In genomic region chr1:152621993-152622392, GRCh38 we compare ENCODE assay signal across 29 cellular contexts. TPM values are rescaled to one million over a fixed set of nuclear protein-coding genes. Genes with fewer than 3 reads are reported as not detected.
"Had no signal": no experiment of that assay in that cellular context is flagged by ENCODE, and none has a peak within 500 bp of the region (broad histone marks: within the 10 kb centered on the region; RNA-seq: fewer than 3 reads in every experiment).

No MANE protein-coding gene starts in this region.

- H3K4me3 Mint-ChIP-seq: activated T-cell treated with anti-CD3 and anti-CD28 coated beads, Interleukin-2, amount 50 U/mL, for 24 hours; activated T-helper 17 cell treated with anti-CD3 and anti-CD28 coated beads, Interleukin-2, amount 50 U/mL, for 72 hours; immature natural killer cell; stimulated activated naive CD8-positive, alpha-beta T cell treated with anti-CD3 and anti-CD28 coated beads, Interleukin-15, Interleukin-2, amounts not matched to agents 100 ng/mL and 50 ng/mL, for 24 hours had no signal

- H3K4me1 Mint-ChIP-seq: activated T-helper 17 cell treated with anti-CD3 and anti-CD28 coated beads, Interleukin-2, amount 50 U/mL, for 72 hours; neural progenitor cell had no signal

- H3K27ac Mint-ChIP-seq: activated naive CD4-positive, alpha-beta T cell treated with anti-CD3 and anti-CD28 coated beads, Interleukin-2, amount 50 U/mL, for 72 hours; activated T-cell treated with anti-CD3 and anti-CD28 coated beads, Interleukin-2, amount 50 U/mL, for 24 hours; activated T-helper 17 cell treated with anti-CD3 and anti-CD28 coated beads, Interleukin-2, amount 50 U/mL, for 72 hours; immature natural killer cell; naive thymus-derived CD8-positive, alpha-beta T cell; neural progenitor cell; stimulated activated naive CD8-positive, alpha-beta T cell treated with anti-CD3 and anti-CD28 coated beads, Interleukin-15, Interleukin-2, amounts not matched to agents 100 ng/mL and 50 ng/mL, for 24 hours had no signal

- DNase-seq: activated CD4-positive, CD25-positive, alpha-beta regulatory T cell treated with anti-CD3 and anti-CD28 coated beads, Interleukin-2, amount 50 U/mL, for 72 hours; activated CD8-positive, alpha-beta memory T cell treated with anti-CD3 and anti-CD28 coated beads, Interleukin-2, amount 50 U/mL, for 4 hours; activated T-cell treated with anti-CD3 and anti-CD28 coated beads, Interleukin-2, amount 50 U/mL, for 24 hours; brain microvascular endothelial cell; caudate nucleus; dermis blood vessel endothelial cell; effector CD8-positive, alpha-beta T cell; erythroblast; foreskin keratinocyte; kidney glomerular epithelial cell; left lung; naive thymus-derived CD8-positive, alpha-beta T cell; stimulated activated CD4-positive, alpha-beta T cell treated with anti-CD3 and anti-CD28 coated beads, Interleukin-4, amount 100 ng/mL, for 24 hours; tibial artery; WERI-Rb-1 had no signal

- ATAC-seq: activated naive CD4-positive, alpha-beta T cell treated with anti-CD3 and anti-CD28 coated beads, Interleukin-2, amount 50 U/mL, for 72 hours; activated T-helper 17 cell treated with anti-CD3 and anti-CD28 coated beads, Interleukin-2, amount 50 U/mL, for 72 hours; foreskin keratinocyte; left lung; naive thymus-derived CD8-positive, alpha-beta T cell had no signal

- H3K36me3 Mint-ChIP-seq: neural progenitor cell had no signal

- H3K4me3 ChIP-seq: ascending aorta, left lung, lung, neural progenitor cell, tibial artery had no signal

RNA-seq across cellular contexts. Expression of gene LCE3A, which starts 0.9 kb away (rescaled TPM):
- total RNA-seq: activated naive CD4-positive, alpha-beta T cell treated with anti-CD3 and anti-CD28 coated beads, Interleukin-2, amount 50 U/mL, for 72 hours; activated T-helper 17 cell treated with anti-CD3 and anti-CD28 coated beads, Interleukin-2, amount 50 U/mL, for 72 hours; ascending aorta; dermis blood vessel endothelial cell; foreskin keratinocyte; glomerular endothelial cell; left lung; lung; naive thymus-derived CD8-positive, alpha-beta T cell; omental fat pad; posterior vena cava; renal cortical epithelial cell; T-helper 2 cell treated with Interferon-gamma antibody and Interleukin-4, amounts not matched to agents 100 ng/mL and 5 ng/mL, for 36 hours; ureter had no signal
- polyA plus RNA-seq: adipose tissue; foreskin keratinocyte; immature natural killer cell; lung; naive thymus-derived CD8-positive, alpha-beta T cell had no signal

RNA-seq across cellular contexts. Expression of gene LCE3B, which starts 8.4 kb away (rescaled TPM):
- total RNA-seq: activated naive CD4-positive, alpha-beta T cell treated with anti-CD3 and anti-CD28 coated beads, Interleukin-2, amount 50 U/mL, for 72 hours; activated T-helper 17 cell treated with anti-CD3 and anti-CD28 coated beads, Interleukin-2, amount 50 U/mL, for 72 hours; ascending aorta; dermis blood vessel endothelial cell; foreskin keratinocyte; glomerular endothelial cell; left lung; lung; naive thymus-derived CD8-positive, alpha-beta T cell; omental fat pad; posterior vena cava; renal cortical epithelial cell; T-helper 2 cell treated with Interferon-gamma antibody and Interleukin-4, amounts not matched to agents 100 ng/mL and 5 ng/mL, for 36 hours; ureter had no signal
- polyA plus RNA-seq: adipose tissue; foreskin keratinocyte; immature natural killer cell; lung; naive thymus-derived CD8-positive, alpha-beta T cell had no signal

RNA-seq across cellular contexts. Expression of gene LCE3C, which starts 22.0 kb away (rescaled TPM):
- total RNA-seq: activated naive CD4-positive, alpha-beta T cell treated with anti-CD3 and anti-CD28 coated beads, Interleukin-2, amount 50 U/mL, for 72 hours; activated T-helper 17 cell treated with anti-CD3 and anti-CD28 coated beads, Interleukin-2, amount 50 U/mL, for 72 hours; ascending aorta; dermis blood vessel endothelial cell; foreskin keratinocyte; glomerular endothelial cell; left lung; lung; naive thymus-derived CD8-positive, alpha-beta T cell; omental fat pad; posterior vena cava; renal cortical epithelial cell; T-helper 2 cell treated with Interferon-gamma antibody and Interleukin-4, amounts not matched to agents 100 ng/mL and 5 ng/mL, for 36 hours; ureter had no signal
- polyA plus RNA-seq: adipose tissue; immature natural killer cell; lung; naive thymus-derived CD8-positive, alpha-beta T cell had no signal

RNA-seq across cellular contexts. Expression of gene LCE2D, which starts 41.2 kb away (rescaled TPM):
- total RNA-seq: activated naive CD4-positive, alpha-beta T cell treated with anti-CD3 and anti-CD28 coated beads, Interleukin-2, amount 50 U/mL, for 72 hours; activated T-helper 17 cell treated with anti-CD3 and anti-CD28 coated beads, Interleukin-2, amount 50 U/mL, for 72 hours; ascending aorta; dermis blood vessel endothelial cell; glomerular endothelial cell; left lung; lung; naive thymus-derived CD8-positive, alpha-beta T cell; omental fat pad; posterior vena cava; renal cortical epithelial cell; T-helper 2 cell treated with Interferon-gamma antibody and Interleukin-4, amounts not matched to agents 100 ng/mL and 5 ng/mL, for 36 hours; ureter had no signal
- polyA plus RNA-seq: adipose tissue; immature natural killer cell; lung; naive thymus-derived CD8-positive, alpha-beta T cell had no signal

RNA-seq across cellular contexts. Expression of gene LCE3D, which starts 41.7 kb away (rescaled TPM):
- total RNA-seq: activated naive CD4-positive, alpha-beta T cell treated with anti-CD3 and anti-CD28 coated beads, Interleukin-2, amount 50 U/mL, for 72 hours; activated T-helper 17 cell treated with anti-CD3 and anti-CD28 coated beads, Interleukin-2, amount 50 U/mL, for 72 hours; ascending aorta; dermis blood vessel endothelial cell; glomerular endothelial cell; left lung; lung; naive thymus-derived CD8-positive, alpha-beta T cell; omental fat pad; posterior vena cava; renal cortical epithelial cell; T-helper 2 cell treated with Interferon-gamma antibody and Interleukin-4, amounts not matched to agents 100 ng/mL and 5 ng/mL, for 36 hours; ureter had no signal
- polyA plus RNA-seq: adipose tissue; immature natural killer cell; lung; naive thymus-derived CD8-positive, alpha-beta T cell had no signal
